ENCODE assay signal across 8 cellular contexts in genomic region chr21:34615487-34615814, GRCh38. TPM values are rescaled to one million over a fixed set of nuclear protein-coding genes. Genes with fewer than 3 reads are reported as not detected.
DNase-seq lines count a peak whose midpoint lies in the region; ATAC-seq and TF ChIP-seq lines count a peak whose summit lies in the region.

No MANE protein-coding gene starts in this region.

- no peaks in the 10 kb centered on the region for H3K79me2 ChIP-seq in OCI-LY1 (ENCODE audit: insufficient read depth, low read length)

- in situ Hi-C loops in gastrocnemius medialis (cut with MboI; ENCODE audit: low sequenced_read_pairs in 4 of 4) = loop anchor here in 2 of 4 donors (25.0 kb wide), 1 partner anchor 703 kb away; the partner anchor contains the start of gene ATP5PO (in 2 of the 2)

- intact Hi-C loops in gastrocnemius medialis (cut with DNase I; ENCODE audit: low total_unique reads) = loop anchor here (2.0 to 10.0 kb wide), 5 partner anchors 69 to 1449 kb away; partner anchors contain the start of genes ATP5PO, CRYZL1, ITSN1 and SETD4

- DNase-seq in gastrocnemius medialis (no peak), superior temporal gyrus (ENCODE audit: extremely low spot score) (no peak), epidermal melanocyte (ENCODE audit: insufficient read length, low spot score) (no peak), NCI-H1436 (lab: John Stamatoyannopoulos, UW) (no peak)

- peak overlapping the region; percentile 68 for H3K4me2 ChIP-seq in OCI-LY1 (ENCODE audit: low read length)

- H3K9me3 ChIP-seq in OCI-LY1 (ENCODE audit: low read length) (no peaks in the 10 kb centered on the region), esophagus (ENCODE audit: control insufficient read depth in 2 of 2, insufficient read depth in 1 of 2, low read depth in 1 of 2, low read length in 1 of 2) (no peaks in the 10 kb centered on the region), gastrocnemius medialis (no peaks in the 10 kb centered on the region)

- 1 to 3% methylated on average over 8 of the region's 8 CpGs for WGBS in esophagus, 2 donors

- peaks cover 7% of the 10 kb centered on the region for H3K4me1 ChIP-seq in OCI-LY1 (ENCODE audit: insufficient read depth, low read length, severe bottlenecking)
- H3K4me1 ChIP-seq in esophagus (ENCODE audit: control insufficient read depth in 2 of 2, insufficient read depth in 2 of 2, low read length in 1 of 2) = peaks cover 3 to 5% of the 10 kb centered on the region in 2 donors
- peaks cover 25 to 42% of the 10 kb centered on the region in 2 donors for H3K4me1 ChIP-seq in gastrocnemius medialis

- H3K27me3 ChIP-seq in OCI-LY1 (ENCODE audit: insufficient read depth, low read length) (peaks cover 9% of the 10 kb centered on the region; the same call in 1 of the 2 replicates), esophagus (ENCODE audit: control insufficient read depth in 1 of 2, insufficient read depth in 2 of 2, low read length in 2 of 2) (no peaks in the 10 kb centered on the region), gastrocnemius medialis (no peaks in the 10 kb centered on the region)

- TF ChIP-seq CTCF in OCI-LY1 (IDR thresholded peaks at IDR 0.05; ENCODE audit: low read length) (no peak), gastrocnemius medialis (IDR thresholded peaks at IDR 0.05 in 4 of 5, conservative IDR thresholded peaks at IDR 0.05 in 1 of 5) (no peak)

- no peaks in the 10 kb centered on the region for H3F3A ChIP-seq in OCI-LY1 (ENCODE audit: insufficient read depth, low read length)

- H3K27ac ChIP-seq in OCI-LY1 (ENCODE audit: low read depth, low read length, poor library complexity, severe bottlenecking) = no peak overlapping the region
- H3K27ac ChIP-seq in esophagus (ENCODE audit: low read depth in 2 of 2, low read length in 1 of 2) = peak overlapping the region; percentile 83 to 86
- peak overlapping the region; percentile 80 to 91 (median 88) for H3K27ac ChIP-seq in gastrocnemius medialis

- no peak overlapping the region for H2AFZ ChIP-seq in OCI-LY1 (ENCODE audit: low read length)

- no peaks in the 10 kb centered on the region for H4K20me1 ChIP-seq in OCI-LY1 (ENCODE audit: insufficient read depth, low read length)

- H3K36me3 ChIP-seq in OCI-LY1 (ENCODE audit: insufficient read depth, low read length) (no peaks in the 10 kb centered on the region), esophagus (ENCODE audit: control insufficient read depth in 2 of 2, insufficient read depth in 2 of 2, low read length in 1 of 2) (no peaks in the 10 kb centered on the region), gastrocnemius medialis (no peaks in the 10 kb centered on the region)

- H3K4me3 ChIP-seq in OCI-LY1 (ENCODE audit: low read depth, low read length, poor library complexity, severe bottlenecking) = peak overlapping the region; percentile 61
- H3K4me3 ChIP-seq in esophagus (ENCODE audit: low read depth in 1 of 2, low read length in 2 of 2) = peak overlapping the region; percentile 82 to 90
- H3K4me3 ChIP-seq in gastrocnemius medialis = peak overlapping the region; percentile 56 to 73 (median 62)

- peak overlapping the region; percentile 14; the same call in 1 of the 2 replicates for H3K9ac ChIP-seq in OCI-LY1 (ENCODE audit: low read length)

- TF ChIP-seq POLR2A in GM19099 (IDR thresholded peaks at IDR 0.05; ENCODE audit: extremely low read depth, insufficient read length, low read depth) (peak; percentile 2), gastrocnemius medialis (IDR thresholded peaks at IDR 0.05) (no peak)

- peak; percentile 7 to 8 for ATAC-seq in gastrocnemius medialis
- ATAC-seq in GM19455 (IDR thresholded peaks at IDR 0.05; ENCODE audit: unreplicated experiment) = no peak

- H3K9me2 ChIP-seq in OCI-LY1 (ENCODE audit: low read depth, low read length) = no peaks in the 10 kb centered on the region

RNA-seq across cellular contexts. Expression of gene RCAN1, which starts 0.5 kb away (rescaled TPM):
- 1 to 10 TPM; 6.4 to 9.9 TPM for polyA plus RNA-seq in esophagus
- 10 to 100 TPM; 21.7 to 37.9 (median 33.2) TPM for total RNA-seq in gastrocnemius medialis

RNA-seq across cellular contexts. Expression of gene CLIC6, which starts 53.3 kb away (rescaled TPM):
- polyA plus RNA-seq in esophagus = under 1 TPM; 0.45 to 0.68 TPM
- total RNA-seq in gastrocnemius medialis = 1 to 10 TPM in 2 of 4 donors, under 1 TPM in 2; 0.49 to 3.0 (median 1.1) TPM
